In the genomic region with DNA sequence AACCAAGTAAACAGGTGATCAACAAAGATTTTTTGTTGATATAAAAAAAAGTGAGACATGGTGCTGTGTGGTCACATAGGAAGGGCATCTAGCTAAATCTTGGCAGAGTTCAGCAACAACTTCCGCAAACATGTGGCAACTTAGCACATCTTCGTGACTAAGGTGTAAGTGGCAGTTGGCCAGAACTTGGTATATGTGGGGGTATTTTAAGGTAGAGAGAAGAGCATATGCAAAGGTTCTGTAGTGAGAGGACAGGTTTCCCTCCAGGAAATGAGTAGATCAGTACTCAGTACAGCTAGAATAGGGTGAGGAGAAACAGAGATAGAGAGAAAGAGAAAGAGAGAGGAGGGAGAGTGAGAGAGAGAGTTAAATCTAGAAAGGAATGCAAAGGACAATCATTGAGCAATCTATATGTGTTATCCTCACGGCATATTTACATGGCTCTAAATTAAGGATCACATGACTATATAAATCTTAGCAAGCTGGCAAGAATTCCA, we compare ENCODE assay signal across 26 cellular contexts.
A peak's percentile ranks its signal among the peaks of the same experiment; 100 is the strongest.
DNase-seq lines count a peak whose midpoint lies in the region; ATAC-seq and TF ChIP-seq lines count a peak whose summit lies in the region.
"Had no signal": no experiment of that assay in that cellular context is flagged by ENCODE, and none has a peak within 500 bp of the region (broad histone marks: within the 10 kb centered on the region; RNA-seq: fewer than 3 reads in every experiment).

No MANE protein-coding gene starts in this region.

- no peaks in the 10 kb centered on the region for H4K20me1 ChIP-seq in smooth muscle cell (ENCODE audit: low read depth)
- H4K20me1 ChIP-seq: BLaER1 treated with 17β-estradiol and CSF1 and Interleukin-3, amounts not matched to agents 10 nM and 100 nM had no signal

- CTCF ChIA-PET in MCF 10A (lab: Yijun Ruan, JAX), result interaction anchor here (0.5 to 1.9 kb wide), 12 partner anchors 36 to 795 kb away, joined by 3 to 8 read pairs (median 3); no protein-coding TSS in a partner anchor
- CTCF ChIA-PET in CD4-positive, alpha-beta T cell (lab: Charles Lee), result no interaction called here

- intact Hi-C loops in MCF 10A (cut with micrococcal nuclease) (no loop called here), breast epithelium (cut with DNase I; ENCODE audit: low total_unique reads) (no loop called here), aorta (cut with DNase I) (no loop called here)
- intact Hi-C loops in CD4-positive, alpha-beta T cell (cut with DNase I, micrococcal nuclease), result no loop called here

- DNase-seq in MCF 10A (ENCODE audit: unreplicated experiment) (peak; percentile 99), breast epithelium (ENCODE audit: low spot score in 2 of 2) (no peak), RPMI8226 (peak; percentile 75), smooth muscle cell (lab: John Stamatoyannopoulos, UW; ENCODE audit: unreplicated experiment) (no peak), aorta (no peak)
- no peak for DNase-seq in CD4-positive, alpha-beta T cell
- DNase-seq: activated B cell treated with CpG ODN at 0.5 μM for 24 hours; activated CD4-positive, alpha-beta T cell treated with anti-CD3 and anti-CD28 coated beads, Interleukin-2, amount 50 U/mL, for 4 hours; activated CD8-positive, alpha-beta memory T cell treated with anti-CD3 and anti-CD28 coated beads, Interleukin-2, amount 50 U/mL, for 4 hours; activated naive CD8-positive, alpha-beta T cell treated with anti-CD3 and anti-CD28 coated beads, Interleukin-2, amount 10 ng/mL, durations not matched to agents 7 days and 5 days; brain microvascular endothelial cell; GOT3; left ventricle myocardium superior; NCI-H1105; NCI-H2081; NCI-H446; Peyer's patch; T-helper 9 cell had no signal

- no peaks in the 10 kb centered on the region for H3K79me2 ChIP-seq in smooth muscle cell (ENCODE audit: low read depth)

- peaks cover 11% of the 10 kb centered on the region for H3F3A ChIP-seq in smooth muscle cell (ENCODE audit: low read depth)

- H3K4me1 ChIP-seq in breast epithelium (no peaks in the 10 kb centered on the region), smooth muscle cell (ENCODE audit: low read depth) (peaks cover 38% of the 10 kb centered on the region), aorta (ENCODE audit: control insufficient read depth in 1 of 2, insufficient read depth in 2 of 2, low read length in 2 of 2) (no peaks in the 10 kb centered on the region)
- H3K4me1 ChIP-seq: A549, Peyer's patch, prostate gland had no signal

- no peak overlapping the region for H3K4me3 ChIP-seq in breast epithelium
- H3K4me3 ChIP-seq in smooth muscle cell, result no peak overlapping the region
- H3K4me3 ChIP-seq in aorta (ENCODE audit: low read length in 2 of 2), result no peak overlapping the region
- H3K4me3 ChIP-seq: A549; BLaER1 treated with 17β-estradiol and CSF1 and Interleukin-3, amounts not matched to agents 10 nM and 100 nM; Peyer's patch; prostate gland; SK-N-MC had no signal

- WGBS in smooth muscle cell (ENCODE audit: low lambda C conversion rate), result 71% methylated on average over 3 of the region's 3 CpGs
- WGBS in aorta, 2 donors, result 89 to 91% methylated on average over 3 of the region's 3 CpGs

- peaks cover 54% of the 10 kb centered on the region for H3K4me1 Mint-ChIP-seq in MCF 10A (ENCODE audit: insufficient read depth, unreplicated experiment)
- no peaks in the 10 kb centered on the region for H3K4me1 Mint-ChIP-seq in CD4-positive, alpha-beta T cell (ENCODE audit: low read depth)
- H3K4me1 Mint-ChIP-seq: activated B cell treated with CpG ODN at 0.5 μM for 24 hours; activated naive CD8-positive, alpha-beta T cell treated with anti-CD3 and anti-CD28 coated beads, Interleukin-2, amount 10 ng/mL, durations not matched to agents 7 days and 5 days had no signal

- no peak overlapping the region for H3K4me2 ChIP-seq in smooth muscle cell
- H3K4me2 ChIP-seq: A549; BLaER1 treated with 17β-estradiol and CSF1 and Interleukin-3, amounts not matched to agents 10 nM and 100 nM had no signal

- peak overlapping the region; percentile 90 for H3K27ac Mint-ChIP-seq in MCF 10A (ENCODE audit: low read depth, unreplicated experiment)
- no peak overlapping the region for H3K27ac Mint-ChIP-seq in CD4-positive, alpha-beta T cell
- H3K27ac Mint-ChIP-seq: activated B cell treated with CpG ODN at 0.5 μM for 24 hours; activated naive CD8-positive, alpha-beta T cell treated with anti-CD3 and anti-CD28 coated beads, Interleukin-2, amount 10 ng/mL, durations not matched to agents 7 days and 5 days; activated T-helper 2 cell treated with anti-CD3 and anti-CD28 coated beads, Interferon-gamma antibody, Interleukin-2, Interleukin-4, amounts not matched to agents 10 μg/mL and 5 μg/mL and 100 μg/mL, durations not matched to agents 14 hours and 24 hours and 36 hours; dendritic cell treated with granulocyte-macrophage colony-stimulating factor and Interleukin-4, amounts not matched to agents 40 ng/mL and 50 ng/mL, for 4 days had no signal

- ATAC-seq in esophagus mucosa (peak; percentile 71), GM21367 (IDR thresholded peaks at IDR 0.05; ENCODE audit: unreplicated experiment) (no peak), aorta (ENCODE audit: low FRiP score) (no peak)
- ATAC-seq in CD4-positive, alpha-beta T cell (ENCODE audit: poor library complexity), result no peak
- ATAC-seq: A549, left ventricle myocardium superior had no signal

- H3K27me3 Mint-ChIP-seq in MCF 10A (ENCODE audit: insufficient read depth, unreplicated experiment), result no peaks in the 10 kb centered on the region
- peaks cover 25% of the 10 kb centered on the region for H3K27me3 Mint-ChIP-seq in CD4-positive, alpha-beta T cell

- no TSS peak for BruUV-seq in MCF 10A (replicated peaks; lab: Mats Ljungman, UMichigan)

- no peaks in the 10 kb centered on the region for H3K27me3 ChIP-seq in breast epithelium
- no peaks in the 10 kb centered on the region for H3K27me3 ChIP-seq in smooth muscle cell (ENCODE audit: low read depth)
- peaks cover 7% of the 10 kb centered on the region for H3K27me3 ChIP-seq in CD4-positive, alpha-beta T cell (ENCODE audit: control insufficient read depth, insufficient read depth, low read length)
- H3K27me3 ChIP-seq in aorta (ENCODE audit: control insufficient read depth in 1 of 2, insufficient read depth in 2 of 2, low read length in 1 of 2), result no peaks in the 10 kb centered on the region
- H3K27me3 ChIP-seq: BLaER1 treated with 17β-estradiol and CSF1 and Interleukin-3, amounts not matched to agents 10 nM and 100 nM; brain microvascular endothelial cell; Peyer's patch had no signal

- H3K27ac ChIP-seq in breast epithelium (no peak overlapping the region), smooth muscle cell (ENCODE audit: low read depth) (peak overlapping the region; percentile 65), aorta (ENCODE audit: low read depth in 1 of 2, low read length in 2 of 2) (no peak overlapping the region)
- no peak overlapping the region for H3K27ac ChIP-seq in CD4-positive, alpha-beta T cell (ENCODE audit: low read depth, low read length)
- H3K27ac ChIP-seq: A549; BLaER1 treated with 17β-estradiol and CSF1 and Interleukin-3, amounts not matched to agents 10 nM and 100 nM; Peyer's patch; prostate gland; SK-N-MC had no signal

- no peaks in the 10 kb centered on the region for H3K9me3 Mint-ChIP-seq in MCF 10A (ENCODE audit: unreplicated experiment)
- H3K9me3 Mint-ChIP-seq in CD4-positive, alpha-beta T cell, result no peaks in the 10 kb centered on the region
- H3K9me3 Mint-ChIP-seq: activated B cell treated with CpG ODN at 0.5 μM for 24 hours; activated naive CD8-positive, alpha-beta T cell treated with anti-CD3 and anti-CD28 coated beads, Interleukin-2, amount 10 ng/mL, durations not matched to agents 7 days and 5 days; activated T-helper 2 cell treated with anti-CD3 and anti-CD28 coated beads, Interferon-gamma antibody, Interleukin-2, Interleukin-4, amounts not matched to agents 10 μg/mL and 5 μg/mL and 100 μg/mL, durations not matched to agents 14 hours and 24 hours and 36 hours; dendritic cell treated with granulocyte-macrophage colony-stimulating factor and Interleukin-4, amounts not matched to agents 40 ng/mL and 50 ng/mL, for 4 days had no signal

- H3K9me3 ChIP-seq in breast epithelium, result no peaks in the 10 kb centered on the region
- H3K9me3 ChIP-seq in smooth muscle cell (replicated peaks; ENCODE audit: low read depth), result no peaks in the 10 kb centered on the region
- H3K9me3 ChIP-seq in CD4-positive, alpha-beta T cell (ENCODE audit: control insufficient read depth, low read length), result no peaks in the 10 kb centered on the region
- no peaks in the 10 kb centered on the region for H3K9me3 ChIP-seq in aorta (ENCODE audit: control insufficient read depth, low read length)
- H3K9me3 ChIP-seq: A549; BLaER1 treated with 17β-estradiol and CSF1 and Interleukin-3, amounts not matched to agents 10 nM and 100 nM; Peyer's patch; prostate gland had no signal

- H2AFZ ChIP-seq in smooth muscle cell (ENCODE audit: low read depth), result no peak overlapping the region

- TF ChIP-seq CTCF in MCF 10A (IDR thresholded peaks at IDR 0.05; ENCODE audit: unreplicated experiment), result no peak
- no peak for TF ChIP-seq CTCF in breast epithelium (IDR thresholded peaks at IDR 0.05)
- no peak for TF ChIP-seq CTCF in smooth muscle cell (IDR thresholded peaks at IDR 0.05; ENCODE audit: borderline replicate concordance, insufficient read depth, poor library complexity, severe bottlenecking)
- TF ChIP-seq CTCF in CD4-positive, alpha-beta T cell (IDR thresholded peaks at IDR 0.05), result no peak

- POLR2A ChIA-PET in MCF 10A (lab: Yijun Ruan, JAX), result interaction anchor here (0.7 to 1.7 kb wide), 14 partner anchors 10 to 288 kb away, joined by 3 to 12 read pairs (median 4); no protein-coding TSS in a partner anchor
- POLR2A ChIA-PET in CD4-positive, alpha-beta T cell (lab: Charles Lee), result no interaction called here

- H3K36me3 ChIP-seq in breast epithelium, result no peaks in the 10 kb centered on the region
- H3K36me3 ChIP-seq in smooth muscle cell (ENCODE audit: low read depth), result no peaks in the 10 kb centered on the region
- H3K36me3 ChIP-seq in aorta (ENCODE audit: control insufficient read depth in 1 of 2, insufficient read depth in 2 of 2, low read length in 1 of 2), result no peaks in the 10 kb centered on the region
- H3K36me3 ChIP-seq: BLaER1 treated with 17β-estradiol and CSF1 and Interleukin-3, amounts not matched to agents 10 nM and 100 nM; brain microvascular endothelial cell; Peyer's patch; prostate gland had no signal

- no peak overlapping the region for H3K9ac ChIP-seq in smooth muscle cell (ENCODE audit: low read depth)
- H3K9ac ChIP-seq: BLaER1 treated with 17β-estradiol and CSF1 and Interleukin-3, amounts not matched to agents 10 nM and 100 nM had no signal

- peak overlapping the region; percentile 2 for H3K4me3 Mint-ChIP-seq in MCF 10A (ENCODE audit: unreplicated experiment)
- no peak overlapping the region for H3K4me3 Mint-ChIP-seq in CD4-positive, alpha-beta T cell
- H3K4me3 Mint-ChIP-seq: activated B cell treated with CpG ODN at 0.5 μM for 24 hours; activated naive CD8-positive, alpha-beta T cell treated with anti-CD3 and anti-CD28 coated beads, Interleukin-2, amount 10 ng/mL, durations not matched to agents 7 days and 5 days; dendritic cell treated with granulocyte-macrophage colony-stimulating factor and Interleukin-4, amounts not matched to agents 40 ng/mL and 50 ng/mL, for 4 days had no signal

- TF ChIP-seq POLR2A in breast epithelium (IDR thresholded peaks at IDR 0.05), result no peak

- no peaks in the 10 kb centered on the region for H3K36me3 Mint-ChIP-seq in MCF 10A (ENCODE audit: insufficient read depth, unreplicated experiment)
- no peaks in the 10 kb centered on the region for H3K36me3 Mint-ChIP-seq in CD4-positive, alpha-beta T cell (ENCODE audit: low read depth)
- H3K36me3 Mint-ChIP-seq: activated naive CD8-positive, alpha-beta T cell treated with anti-CD3 and anti-CD28 coated beads, Interleukin-2, amount 10 ng/mL, durations not matched to agents 7 days and 5 days had no signal

Comparison
In these comparisons a context has a peak if more than half of its experiments do, and no peak if none do; other contexts are left out.
1. DNase-seq: peak in MCF 10A (single experiment) and RPMI8226 (single experiment); none in breast epithelium (0 of 2), smooth muscle cell (single experiment), CD4-positive, alpha-beta T cell (0 of 10) and aorta (0 of 2).